Comparison of ENCODE assay signal across 1 cellular context in genomic region chr5:140358738-140359310, GRCh38.
TF ChIP-seq lines count a peak whose summit lies in the region.

No MANE protein-coding gene starts in this region.

TF ChIP-seq in H1, 55 proteins besides CTCF, POLR2A, EP300 and RAD21:
- TF ChIP-seq NRF1 (IDR thresholded peaks at IDR 0.05; ENCODE audit: low read depth, low read length) (no peak), TAF7 (optimal IDR thresholded peaks at IDR 0.05; ENCODE audit: borderline replicate concordance, low read depth, low read length) (no peak), TEAD4 (IDR thresholded peaks at IDR 0.05; ENCODE audit: low read depth, low read length) (peak; percentile 11; the same call in 1 of the 2 replicates), SRF (IDR thresholded peaks at IDR 0.05; ENCODE audit: low read depth, low read length) (no peak), EGR1 (IDR thresholded peaks at IDR 0.05; ENCODE audit: borderline replicate concordance, low read depth, low read length) (no peak)
